ENCODE assay signal across 8 cellular contexts in genomic region chr5:69492391-69493234, GRCh38. TPM values are rescaled to one million over a fixed set of nuclear protein-coding genes. Genes with fewer than 3 reads are reported as not detected.
A peak's percentile ranks its signal among the peaks of the same experiment; 100 is the strongest.
DNase-seq lines count a peak whose midpoint lies in the region; ATAC-seq and TF ChIP-seq lines count a peak whose summit lies in the region.

Gene OCLN, plus strand, starts transcription at chr5:69492790. Its CDS starts 11,455 bp downstream, at chr5:69504245.

- peak; percentile 65 for TF ChIP-seq POLR2A in GM18505 (IDR thresholded peaks at IDR 0.05; ENCODE audit: borderline replicate concordance, extremely low read depth, insufficient read depth, insufficient read length)
- TF ChIP-seq POLR2A in body of pancreas (IDR thresholded peaks at IDR 0.05), result peak; percentile 98

- POLR2A ChIA-PET in AG04449 (lab: Yijun Ruan, JAX), result no interaction called here

- intact Hi-C loops in body of pancreas (cut with DNase I), result no loop called here

- H3K9ac ChIP-seq in iPS-20b (ENCODE audit: low read depth, low read length), result peak within 1 kb of the TSS; percentile 87

- H3K9me3 ChIP-seq in body of pancreas (no peaks in the 10 kb centered on the region), iPS-20b (ENCODE audit: insufficient read depth, low read depth, low read length) (no peaks in the 10 kb centered on the region)

- CTCF ChIA-PET in AG04449 (lab: Yijun Ruan, JAX), result interaction anchor here (0.8 kb wide), 1 partner anchor 25 kb away, joined by 3 read pairs; no protein-coding TSS in a partner anchor

- ATAC-seq in GM18505 (IDR thresholded peaks at IDR 0.05; ENCODE audit: unreplicated experiment) (peak; percentile 67), HG03442 (IDR thresholded peaks at IDR 0.05; ENCODE audit: unreplicated experiment) (peak; percentile 61), body of pancreas (peak; percentile 90)

- DNase-seq in AG04449 (ENCODE audit: low read depth, low spot score), result no peak
- DNase-seq in NOMO-1 (lab: John Stamatoyannopoulos, UW; ENCODE audit: unreplicated experiment in 2 of 2), result peak; percentile 34 to 44
- peak; percentile 89 to 92 (median 90) for DNase-seq in body of pancreas
- DNase-seq in superior temporal gyrus (ENCODE audit: extremely low spot score), result no peak

- H3K4me3 ChIP-seq in AG04449 (ENCODE audit: low read depth, low read length) (peak within 1 kb of the TSS; percentile 58), body of pancreas (peak within 1 kb of the TSS; percentile 54 to 84), iPS-20b (ENCODE audit: low read length) (peak within 1 kb of the TSS; percentile 79), skin epidermis (peak within 1 kb of the TSS; percentile 32 to 73 (median 43))

- 1% methylated on average over 14 to 80 of the region's 86 CpGs for WGBS in body of pancreas, 2 donors

- no peaks in the 10 kb centered on the region for H3K36me3 ChIP-seq in body of pancreas (replicated peaks in 1 of 2; ENCODE audit: insufficient read depth in 1 of 2, low read depth in 2 of 2)
- no peaks in the 10 kb centered on the region for H3K36me3 ChIP-seq in iPS-20b (ENCODE audit: insufficient read depth, low read depth, low read length)

- no peaks in the 10 kb centered on the region for H3K27me3 ChIP-seq in body of pancreas
- H3K27me3 ChIP-seq in iPS-20b (ENCODE audit: insufficient read depth, low read length), result peaks cover 21% of the 10 kb centered on the region; the same call in 1 of the 2 replicates

- TF ChIP-seq CTCF in AG04449 (IDR thresholded peaks at IDR 0.05; ENCODE audit: insufficient read depth, low read length, missing control alignments), result no peak
- peak in 4 of 7 experiments; percentile 14 to 49 (median 36) for TF ChIP-seq CTCF in body of pancreas (IDR thresholded peaks at IDR 0.05)

- H3K4me1 ChIP-seq in body of pancreas, result peaks cover 67% of the 10 kb centered on the region
- peaks cover 8% of the 10 kb centered on the region; the same call in 1 of the 2 replicates for H3K4me1 ChIP-seq in iPS-20b (ENCODE audit: insufficient read depth, low read length)

- H3K27ac ChIP-seq in body of pancreas (peak within 1 kb of the TSS; percentile 99), iPS-20b (ENCODE audit: low read length) (peak within 1 kb of the TSS; percentile 48), skin epidermis (peak within 1 kb of the TSS in 16 of 21 experiments; percentile 20 to 84 (median 66))

RNA-seq across cellular contexts. Expression of gene OCLN, which starts in this region (rescaled TPM):
- total RNA-seq in body of pancreas, result 10 to 100 TPM; 23.1 to 63.6 TPM

Comparison
In these comparisons a context has a peak if more than half of its experiments do, and no peak if none do; other contexts are left out.
1. DNase-seq: peak in NOMO-1 (2 of 2) and body of pancreas (4 of 4); none in AG04449 (single experiment) and superior temporal gyrus (single experiment).
2. H3K27ac ChIP-seq: peak in every context shown above with its lines; median percentile 99 in body of pancreas; 66 in skin epidermis; 48 in iPS-20b.
3. Peak in every context shown above with its lines, with median percentiles within 50 percentile points of each other: H3K4me3 ChIP-seq and ATAC-seq.